33 cellular contexts compared by ENCODE assay signal in genomic region chr11:42778193-42778592, GRCh38.
A peak's percentile ranks its signal among the peaks of the same experiment; 100 is the strongest.
DNase-seq lines count a peak whose midpoint lies in the region; ATAC-seq and TF ChIP-seq lines count a peak whose summit lies in the region.
"Had no signal": no experiment of that assay in that cellular context is flagged by ENCODE, and none has a peak within 500 bp of the region (broad histone marks: within the 10 kb centered on the region; RNA-seq: fewer than 3 reads in every experiment).

No MANE protein-coding gene starts in this region.

- no peak overlapping the region for H3K14ac ChIP-seq in H9 (ENCODE audit: insufficient read depth, low read length)

- POLR2A ChIA-PET in A673 (lab: Charles Lee; ENCODE audit: low non-redundant PET) = no interaction called here

- H3K9ac ChIP-seq in H9 (ENCODE audit: extremely low read depth, insufficient read length, low read length) (no peak overlapping the region), OCI-LY1 (ENCODE audit: low read length) (no peak overlapping the region)
- H3K9ac ChIP-seq: parathyroid adenoma had no signal

- H3K79me2 ChIP-seq in H9 (ENCODE audit: insufficient read depth, low read length) (no peaks in the 10 kb centered on the region), OCI-LY1 (ENCODE audit: insufficient read depth, low read length) (no peaks in the 10 kb centered on the region)
- H3K79me2 ChIP-seq: hepatocyte, parathyroid adenoma had no signal

- H3K27me3 Mint-ChIP-seq in H9 (ENCODE audit: low read depth) = no peaks in the 10 kb centered on the region
- H3K27me3 Mint-ChIP-seq: activated CD8-positive, alpha-beta memory T cell treated with anti-CD3 and anti-CD28 coated beads, Interleukin-2, amount 10 ng/mL, durations not matched to agents 7 days and 5 days; activated naive CD8-positive, alpha-beta T cell treated with anti-CD3 and anti-CD28 coated beads, Interleukin-2, amount 50 U/mL, for 24 hours; B cell; CD8-positive, alpha-beta memory T cell; stimulated activated naive CD8-positive, alpha-beta T cell treated with anti-CD3 and anti-CD28 coated beads, Interleukin-15, Interleukin-2, amounts not matched to agents 100 ng/mL and 50 ng/mL, for 24 hours had no signal

- no peaks in the 10 kb centered on the region; a peak in 1 of 5 replicates for H3K9me3 Mint-ChIP-seq in H9
- H3K9me3 Mint-ChIP-seq: stimulated activated naive CD8-positive, alpha-beta T cell treated with anti-CD3 and anti-CD28 coated beads, Interleukin-15, Interleukin-2, amounts not matched to agents 100 ng/mL and 50 ng/mL, for 24 hours had no signal

- H2AFZ ChIP-seq in H9 (ENCODE audit: low read length) (no peak overlapping the region), OCI-LY1 (ENCODE audit: low read length) (no peak overlapping the region)
- H2AFZ ChIP-seq: hepatocyte, parathyroid adenoma had no signal

- CTCF ChIA-PET in A673 (lab: Charles Lee) = no interaction called here

- H3K4me2 ChIP-seq in H9 (ENCODE audit: insufficient read depth, insufficient read length, low read length) = no peak overlapping the region
- H3K4me2 ChIP-seq in OCI-LY1 (ENCODE audit: low read length) = no peak overlapping the region
- H3K4me2 ChIP-seq: hepatocyte had no signal

- no peak for DNase-seq in A673 (ENCODE audit: low spot score)
- peak; percentile 24 for DNase-seq in H9
- DNase-seq in iPS-NIHi11 (ENCODE audit: low spot score) = peak; percentile 20
- DNase-seq in left ventricle myocardium inferior = no peak
- no peak for DNase-seq in NCI-H187 (lab: John Stamatoyannopoulos, UW)
- DNase-seq: activated CD4-positive, alpha-beta T cell treated with anti-CD3 and anti-CD28 coated beads, Interleukin-2, amount 50 U/mL, for 1 hour; activated CD4-positive, CD25-positive, alpha-beta regulatory T cell; activated CD8-positive, alpha-beta memory T cell treated with anti-CD3 and anti-CD28 coated beads, Interleukin-2, amount 10 ng/mL, durations not matched to agents 7 days and 5 days; activated gamma-delta T cell treated with Interleukin-2 at 50 U/mL for 16 hours; activated naive CD8-positive, alpha-beta T cell treated with anti-CD3 and anti-CD28 coated beads, Interleukin-2, amount 50 U/mL, for 24 hours; activated T-cell treated with anti-CD3 and anti-CD28 coated beads, Interleukin-2, amount 50 U/mL, for 48 hours; CD8-positive, alpha-beta memory T cell; GF-D8; left lung; mesenchymal stem cell; NCI-H1417; NCI-H2029 treated with DMSO at 0.1 percent for 48 hours; NCI-H226; NCI-H526 treated with DMSO at 0.1 percent for 48 hours; right cardiac atrium; stimulated activated CD4-positive, alpha-beta T cell treated with anti-CD3 and anti-CD28 coated beads, Interleukin-1b, Interleukin-23, amount 100 ng/mL, for 48 hours; T-helper 1 cell; testis had no signal

- peak; percentile 31; the same call in 1 of the 2 replicates for TF ChIP-seq CTCF in A673 (conservative IDR thresholded peaks at IDR 0.05; ENCODE audit: low read depth, low read length)
- TF ChIP-seq CTCF in H9 (conservative IDR thresholded peaks at IDR 0.05) = peak; percentile 62
- TF ChIP-seq CTCF in OCI-LY1 (IDR thresholded peaks at IDR 0.05; ENCODE audit: low read length) = peak; percentile 21; the same call in 1 of the 2 replicates
- TF ChIP-seq CTCF in left ventricle myocardium inferior (IDR thresholded peaks at IDR 0.05; ENCODE audit: borderline replicate concordance) = no peak

- no peaks in the 10 kb centered on the region for H3K36me3 Mint-ChIP-seq in H9 (ENCODE audit: insufficient read depth in 1 of 3, low read depth in 3 of 3)
- H3K36me3 Mint-ChIP-seq: activated CD8-positive, alpha-beta memory T cell treated with anti-CD3 and anti-CD28 coated beads, Interleukin-2, amount 10 ng/mL, durations not matched to agents 7 days and 5 days; CD8-positive, alpha-beta memory T cell had no signal

- H2BK20ac ChIP-seq in H9 (ENCODE audit: low read depth, low read length, poor library complexity, severe bottlenecking) = no peak overlapping the region

- H3K27ac ChIP-seq in A673 (ENCODE audit: low read depth, low read length, poor library complexity, severe bottlenecking) = no peak overlapping the region
- H3K27ac ChIP-seq in H9 (ENCODE audit: insufficient read length, low read depth, low read length) = no peak overlapping the region
- H3K27ac ChIP-seq in OCI-LY1 (ENCODE audit: low read depth, low read length, poor library complexity, severe bottlenecking) = no peak overlapping the region
- no peak overlapping the region for H3K27ac ChIP-seq in left ventricle myocardium inferior (replicated peaks)
- H3K27ac ChIP-seq: cardiac muscle cell, gastroesophageal sphincter, hepatocyte, left lung, parathyroid adenoma, RWPE1, testis had no signal

- WGBS in H9 (ENCODE audit: extremely low coverage, insufficient read length, low lambda C conversion rate) = no CpG with 5 or more reads among the region's 1 CpG

- no peak overlapping the region for H2AK5ac ChIP-seq in H9 (ENCODE audit: insufficient read length, low read length)

- no peak overlapping the region for H3K18ac ChIP-seq in H9 (ENCODE audit: insufficient read length, low read depth, low read length)

- no peak for ATAC-seq in GM18502 (IDR thresholded peaks at IDR 0.05; ENCODE audit: poor library complexity, unreplicated experiment)
- ATAC-seq: activated CD8-positive, alpha-beta memory T cell treated with anti-CD3 and anti-CD28 coated beads, Interleukin-2, amount 10 ng/mL, durations not matched to agents 7 days and 5 days; activated naive CD8-positive, alpha-beta T cell treated with anti-CD3 and anti-CD28 coated beads, Interleukin-2, amount 50 U/mL, for 24 hours; gastroesophageal sphincter; left lung; right cardiac atrium had no signal

- no peak overlapping the region for H4K5ac ChIP-seq in H9 (ENCODE audit: insufficient read length, low read depth, low read length)

- H3K27ac Mint-ChIP-seq in H9 = no peak overlapping the region
- H3K27ac Mint-ChIP-seq: activated CD8-positive, alpha-beta memory T cell treated with anti-CD3 and anti-CD28 coated beads, Interleukin-2, amount 10 ng/mL, durations not matched to agents 7 days and 5 days; activated naive CD8-positive, alpha-beta T cell treated with anti-CD3 and anti-CD28 coated beads, Interleukin-2, amount 50 U/mL, for 24 hours; B cell; CD8-positive, alpha-beta memory T cell; stimulated activated naive CD8-positive, alpha-beta T cell treated with anti-CD3 and anti-CD28 coated beads, Interleukin-15, Interleukin-2, amounts not matched to agents 100 ng/mL and 50 ng/mL, for 24 hours had no signal

- H3T11ph ChIP-seq in H9 (ENCODE audit: low read length) = no peak overlapping the region

- no peak overlapping the region for H3K4me3 ChIP-seq in A673 (ENCODE audit: low read depth, low read length, poor library complexity, severe bottlenecking)
- no peak overlapping the region for H3K4me3 ChIP-seq in OCI-LY1 (ENCODE audit: low read depth, low read length, poor library complexity, severe bottlenecking)
- no peak overlapping the region for H3K4me3 ChIP-seq in left ventricle myocardium inferior
- H3K4me3 ChIP-seq: cardiac muscle cell, gastroesophageal sphincter, hepatocyte, left lung, testis had no signal

- H3K56ac ChIP-seq in H9 (ENCODE audit: insufficient read length, low read depth, low read length) = no peak overlapping the region

- no peaks in the 10 kb centered on the region for H3K9me2 ChIP-seq in OCI-LY1 (ENCODE audit: low read depth, low read length)

- no peaks in the 10 kb centered on the region for H3K27me3 ChIP-seq in A673 (replicated peaks; ENCODE audit: insufficient read depth, low read depth, low read length, poor library complexity)
- H3K27me3 ChIP-seq in H9 (ENCODE audit: insufficient read depth, low read length) = no peaks in the 10 kb centered on the region
- no peaks in the 10 kb centered on the region for H3K27me3 ChIP-seq in OCI-LY1 (ENCODE audit: insufficient read depth, low read length)
- peaks cover 11% of the 10 kb centered on the region for H3K27me3 ChIP-seq in left ventricle myocardium inferior (ENCODE audit: low read depth)
- H3K27me3 ChIP-seq: cardiac muscle cell, gastroesophageal sphincter, hepatocyte, left lung, testis had no signal

- H2BK120ac ChIP-seq in H9 (ENCODE audit: low read depth, low read length, poor library complexity, severe bottlenecking) = no peak overlapping the region

- H3K4ac ChIP-seq in H9 (ENCODE audit: low read depth, low read length) = no peak overlapping the region

- no peak overlapping the region for H4K8ac ChIP-seq in H9 (replicated peaks; ENCODE audit: insufficient read length, low read depth, low read length)

- H3K23me2 ChIP-seq in H9 (ENCODE audit: insufficient read length, low read depth, low read length, poor library complexity, severe bottlenecking) = no peaks in the 10 kb centered on the region

- H3K79me1 ChIP-seq in H9 (ENCODE audit: insufficient read depth, low read depth, low read length, poor library complexity, severe bottlenecking) = no peaks in the 10 kb centered on the region

- H3F3A ChIP-seq in OCI-LY1 (ENCODE audit: insufficient read depth, low read length) = no peaks in the 10 kb centered on the region

- H3K23ac ChIP-seq in H9 (ENCODE audit: insufficient read length, low read depth, low read length) = no peak overlapping the region

- no peaks in the 10 kb centered on the region for H3K4me1 Mint-ChIP-seq in H9
- H3K4me1 Mint-ChIP-seq: activated CD8-positive, alpha-beta memory T cell treated with anti-CD3 and anti-CD28 coated beads, Interleukin-2, amount 10 ng/mL, durations not matched to agents 7 days and 5 days; activated naive CD8-positive, alpha-beta T cell treated with anti-CD3 and anti-CD28 coated beads, Interleukin-2, amount 50 U/mL, for 24 hours; B cell; CD8-positive, alpha-beta memory T cell had no signal

- no peak overlapping the region for H2BK12ac ChIP-seq in H9 (ENCODE audit: insufficient read length, low read depth, low read length)

- H3K9me3 ChIP-seq in A673 (ENCODE audit: low read depth, low read length, poor library complexity, severe bottlenecking) = no peaks in the 10 kb centered on the region
- H3K9me3 ChIP-seq in H9 (ENCODE audit: control insufficient read depth, low read depth, low read length) = no peaks in the 10 kb centered on the region
- H3K9me3 ChIP-seq in OCI-LY1 (ENCODE audit: low read length) = no peaks in the 10 kb centered on the region
- H3K9me3 ChIP-seq in left ventricle myocardium inferior (replicated peaks) = peaks cover 4% of the 10 kb centered on the region
- H3K9me3 ChIP-seq: gastroesophageal sphincter, left lung, testis had no signal

- no peaks in the 10 kb centered on the region for H4K20me1 ChIP-seq in H9 (ENCODE audit: control insufficient read depth, insufficient read depth, insufficient read length)
- H4K20me1 ChIP-seq in OCI-LY1 (ENCODE audit: insufficient read depth, low read length) = no peaks in the 10 kb centered on the region

- no peaks in the 10 kb centered on the region for H3K4me1 ChIP-seq in A673 (ENCODE audit: insufficient read depth, low read length, poor library complexity, severe bottlenecking)
- H3K4me1 ChIP-seq in H9 (ENCODE audit: insufficient read depth, low read length) = no peaks in the 10 kb centered on the region
- no peaks in the 10 kb centered on the region for H3K4me1 ChIP-seq in OCI-LY1 (ENCODE audit: insufficient read depth, low read length, severe bottlenecking)
- H3K4me1 ChIP-seq in left ventricle myocardium inferior = no peaks in the 10 kb centered on the region
- H3K4me1 ChIP-seq: gastroesophageal sphincter, left lung, parathyroid adenoma, testis had no signal

- no TSS peak for BruUV-seq in A673 (replicated peaks; lab: Mats Ljungman, UMichigan)

- H2BK15ac ChIP-seq in H9 (ENCODE audit: low read depth, low read length) = no peak overlapping the region

- H4K91ac ChIP-seq in H9 (ENCODE audit: insufficient read length, low read depth, low read length) = no peak overlapping the region

- H3K36me3 ChIP-seq in A673 (ENCODE audit: insufficient read depth, low read length, poor library complexity, severe bottlenecking) (no peaks in the 10 kb centered on the region), OCI-LY1 (ENCODE audit: insufficient read depth, low read length) (no peaks in the 10 kb centered on the region), left ventricle myocardium inferior (no peaks in the 10 kb centered on the region)
- H3K36me3 ChIP-seq: cardiac muscle cell, gastroesophageal sphincter, left lung had no signal

- intact Hi-C loops in A673 (cut with micrococcal nuclease; ENCODE audit: unreplicated experiment) (no loop called here), left ventricle myocardium inferior (cut with micrococcal nuclease) (loop anchor here (10.0 kb wide), 1 partner anchor 347 kb away; no protein-coding TSS in a partner anchor)

- H2BK5ac ChIP-seq in H9 (ENCODE audit: insufficient read length, low read length) = no peak overlapping the region

- H3K4me3 Mint-ChIP-seq in H9 = no peak overlapping the region
- H3K4me3 Mint-ChIP-seq: activated CD8-positive, alpha-beta memory T cell treated with anti-CD3 and anti-CD28 coated beads, Interleukin-2, amount 10 ng/mL, durations not matched to agents 7 days and 5 days; activated naive CD8-positive, alpha-beta T cell treated with anti-CD3 and anti-CD28 coated beads, Interleukin-2, amount 50 U/mL, for 24 hours; B cell; CD8-positive, alpha-beta memory T cell; neural crest cell; stimulated activated naive CD8-positive, alpha-beta T cell treated with anti-CD3 and anti-CD28 coated beads, Interleukin-15, Interleukin-2, amounts not matched to agents 100 ng/mL and 50 ng/mL, for 24 hours had no signal

Comparison
In these comparisons a context has a peak if more than half of its experiments do, and no peak if none do; other contexts are left out.
1. DNase-seq: peak in H9 (single experiment) and iPS-NIHi11 (single experiment); none in A673 (single experiment), left ventricle myocardium inferior (single experiment) and NCI-H187 (0 of 2).